In the genomic region with DNA sequence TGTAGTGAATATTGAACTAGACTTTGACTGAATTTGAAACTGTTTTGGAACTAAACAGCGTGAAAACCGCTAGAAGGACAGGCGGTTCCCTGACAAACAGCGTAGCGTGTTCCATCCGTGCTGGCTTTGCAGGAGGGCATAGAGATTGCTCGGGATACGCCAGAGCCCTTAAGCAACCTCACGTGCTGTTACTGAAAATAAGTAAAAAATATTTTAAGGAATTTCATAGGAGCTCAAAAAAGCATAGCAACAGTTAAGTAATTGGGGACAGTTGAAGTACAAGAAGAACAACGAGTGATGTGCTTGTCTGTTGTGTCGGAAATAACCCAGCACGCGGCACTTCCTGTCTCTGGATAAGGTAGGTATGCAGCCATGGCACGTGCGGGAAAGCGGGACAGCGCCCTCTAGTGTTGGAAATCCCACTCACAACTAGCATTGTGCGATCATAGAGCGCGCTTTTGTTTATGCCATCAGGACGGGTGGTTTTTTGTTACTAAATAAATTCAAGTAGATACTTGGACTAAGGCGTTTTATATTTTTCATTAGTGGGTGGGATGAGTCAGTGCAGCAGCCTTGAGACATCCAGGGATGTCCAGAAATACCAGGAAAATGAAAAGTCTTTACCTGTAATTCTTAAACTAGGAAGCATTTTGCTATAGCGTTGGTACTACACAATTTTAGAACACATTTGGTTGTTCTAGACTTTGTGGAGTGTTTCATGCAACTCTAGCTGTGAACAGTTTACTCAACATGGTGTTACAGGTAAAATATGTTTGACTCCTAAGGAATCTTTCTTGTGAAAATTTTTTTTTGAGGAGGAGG, we compare ENCODE assay signal across 8 cellular contexts. TPM values are rescaled to one million over a fixed set of nuclear protein-coding genes. Genes with fewer than 3 reads are reported as not detected.
DNase-seq lines count a peak whose midpoint lies in the region; ATAC-seq, FAIRE-seq and TF ChIP-seq lines count a peak whose summit lies in the region.

No MANE protein-coding gene starts in this region.

- H3K36me3 ChIP-seq in Peyer's patch = peaks cover 0 to 49% (median 0%) of the 10 kb centered on the region in 3 donors
- H3K36me3 ChIP-seq in neutrophil = peaks cover 47% of the 10 kb centered on the region

- H3K4me3 ChIP-seq in Peyer's patch (no peak overlapping the region), fibroblast of the aortic adventitia (ENCODE audit: low read depth, low read length) (no peak overlapping the region), neutrophil (ENCODE audit: low read depth in 1 of 2, low read length in 1 of 2) (no peak overlapping the region)

- H3K27me3 ChIP-seq in Peyer's patch (no peaks in the 10 kb centered on the region), neutrophil (no peaks in the 10 kb centered on the region)

- DNase-seq in D721Med (ENCODE audit: insufficient read length, low spot score) = no peak
- peak in 73 of 76 experiments; percentile 31 to 89 (median 73) for DNase-seq in HUDEP-2 (lab: John Stamatoyannopoulos, UW; ENCODE audit: unreplicated experiment in 76 of 76)
- DNase-seq in Peyer's patch = peak; percentile 73 to 95 (median 90)
- DNase-seq in activated T-cell treated with anti-CD3 and anti-CD28 coated beads, Interleukin-2, amount 50 U/mL, for 48 hours = peak; percentile 89
- peak; percentile 75 for DNase-seq in fibroblast of the aortic adventitia (ENCODE audit: low read depth)
- peak; percentile 87 for DNase-seq in superior temporal gyrus (ENCODE audit: extremely low spot score)

- peak overlapping the region in 3 of 4 donors; percentile 0 to 47 (median 28) for H3K27ac ChIP-seq in Peyer's patch
- peak overlapping the region; percentile 52 for H3K27ac ChIP-seq in neutrophil

- H3K4me1 ChIP-seq in Peyer's patch = no peaks in the 10 kb centered on the region
- H3K4me1 ChIP-seq in neutrophil (ENCODE audit: control insufficient read depth in 1 of 2, insufficient read depth in 1 of 2, low read depth in 1 of 2, low read length in 1 of 2) = peaks cover 54 to 55% of the 10 kb centered on the region in 2 experiments

- no peak for TF ChIP-seq POLR2A in Peyer's patch (IDR thresholded peaks at IDR 0.05)

- ATAC-seq in GM21360 (IDR thresholded peaks at IDR 0.05; ENCODE audit: unreplicated experiment) = peak; percentile 93

- peak; percentile 82 for TF ChIP-seq CTCF in D721Med (IDR thresholded peaks at IDR 0.05; ENCODE audit: insufficient read depth, missing control alignments)
- TF ChIP-seq CTCF in Peyer's patch (IDR thresholded peaks at IDR 0.05) = peak; percentile 72 to 93 (median 78)
- TF ChIP-seq CTCF in fibroblast of the aortic adventitia (IDR thresholded peaks at IDR 0.05; ENCODE audit: insufficient read depth, low read length) = peak; percentile 85
- peak; percentile 89 for TF ChIP-seq CTCF in neutrophil (IDR thresholded peaks at IDR 0.05)

- H3K9me3 ChIP-seq in Peyer's patch (no peaks in the 10 kb centered on the region), neutrophil (no peaks in the 10 kb centered on the region)

- FAIRE-seq in D721Med (lab: Jason Lieb, UNC) = no peak

RNA-seq across cellular contexts. Expression of a gene that starts 50.4 kb away (rescaled TPM):
- 100 to 1,000 TPM in 1 of 4 donors, 10 to 100 TPM in 3; 47.1 to 129 (median 61.3) TPM for total RNA-seq in Peyer's patch
- total RNA-seq in fibroblast of the aortic adventitia (ENCODE audit: low replicate concordance) = 86.6 and 140 TPM in 2 replicates
